Comparison of ENCODE assay signal across 1 cellular context in genomic region chr9:76219555-76220151, GRCh38.
TF ChIP-seq lines count a peak whose summit lies in the region.

No MANE protein-coding gene starts in this region.

TF ChIP-seq in H1, 55 proteins besides CTCF, POLR2A, EP300 and RAD21 (continued from another document):
- TF ChIP-seq CHD7 (IDR thresholded peaks at IDR 0.05; ENCODE audit: insufficient replicate concordance, low read length): no peak
- TF ChIP-seq EGR1 (IDR thresholded peaks at IDR 0.05; ENCODE audit: borderline replicate concordance, low read depth, low read length): no peak
- TF ChIP-seq SRF (IDR thresholded peaks at IDR 0.05; ENCODE audit: low read depth, low read length): no peak
- no peak for TF ChIP-seq POU5F1 (IDR thresholded peaks at IDR 0.05; ENCODE audit: low read depth, low read length)
- TF ChIP-seq, protein P1, sequence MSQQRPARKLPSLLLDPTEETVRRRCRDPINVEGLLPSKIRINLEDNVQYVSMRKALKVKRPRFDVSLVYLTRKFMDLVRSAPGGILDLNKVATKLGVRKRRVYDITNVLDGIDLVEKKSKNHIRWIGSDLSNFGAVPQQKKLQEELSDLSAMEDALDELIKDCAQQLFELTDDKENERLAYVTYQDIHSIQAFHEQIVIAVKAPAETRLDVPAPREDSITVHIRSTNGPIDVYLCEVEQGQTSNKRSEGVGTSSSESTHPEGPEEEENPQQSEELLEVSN (IDR thresholded peaks at IDR 0.05): no peak
- no peak for TF ChIP-seq ASH2L (IDR thresholded peaks at IDR 0.05; ENCODE audit: low read length)
- no peak for TF ChIP-seq KDM5A (IDR thresholded peaks at IDR 0.05; ENCODE audit: low read length)
- TF ChIP-seq MAX (IDR thresholded peaks at IDR 0.05): no peak
- TF ChIP-seq PHF8 (conservative IDR thresholded peaks at IDR 0.05; ENCODE audit: low read depth, low read length): no peak
- TF ChIP-seq SP4 (IDR thresholded peaks at IDR 0.05; ENCODE audit: low read length): no peak
- TF ChIP-seq, protein P2, sequence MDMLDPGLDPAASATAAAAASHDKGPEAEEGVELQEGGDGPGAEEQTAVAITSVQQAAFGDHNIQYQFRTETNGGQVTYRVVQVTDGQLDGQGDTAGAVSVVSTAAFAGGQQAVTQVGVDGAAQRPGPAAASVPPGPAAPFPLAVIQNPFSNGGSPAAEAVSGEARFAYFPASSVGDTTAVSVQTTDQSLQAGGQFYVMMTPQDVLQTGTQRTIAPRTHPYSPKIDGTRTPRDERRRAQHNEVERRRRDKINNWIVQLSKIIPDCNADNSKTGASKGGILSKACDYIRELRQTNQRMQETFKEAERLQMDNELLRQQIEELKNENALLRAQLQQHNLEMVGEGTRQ (IDR thresholded peaks at IDR 0.05; ENCODE audit: low read length): no peak
- TF ChIP-seq ZNF274 (IDR thresholded peaks at IDR 0.05; ENCODE audit: borderline replicate concordance, extremely low read depth, low read length): no peak
- no peak for TF ChIP-seq CREB1 (IDR thresholded peaks at IDR 0.05)
- TF ChIP-seq SAP30 (IDR thresholded peaks at IDR 0.05; ENCODE audit: insufficient read depth, insufficient replicate concordance, low read length): no peak
- TF ChIP-seq SIRT6 (IDR thresholded peaks at IDR 0.05; ENCODE audit: low read length): no peak
TF ChIP-seq in H1: peak in this region for 0.
